8 cellular contexts compared by ENCODE assay signal in the genomic region with DNA sequence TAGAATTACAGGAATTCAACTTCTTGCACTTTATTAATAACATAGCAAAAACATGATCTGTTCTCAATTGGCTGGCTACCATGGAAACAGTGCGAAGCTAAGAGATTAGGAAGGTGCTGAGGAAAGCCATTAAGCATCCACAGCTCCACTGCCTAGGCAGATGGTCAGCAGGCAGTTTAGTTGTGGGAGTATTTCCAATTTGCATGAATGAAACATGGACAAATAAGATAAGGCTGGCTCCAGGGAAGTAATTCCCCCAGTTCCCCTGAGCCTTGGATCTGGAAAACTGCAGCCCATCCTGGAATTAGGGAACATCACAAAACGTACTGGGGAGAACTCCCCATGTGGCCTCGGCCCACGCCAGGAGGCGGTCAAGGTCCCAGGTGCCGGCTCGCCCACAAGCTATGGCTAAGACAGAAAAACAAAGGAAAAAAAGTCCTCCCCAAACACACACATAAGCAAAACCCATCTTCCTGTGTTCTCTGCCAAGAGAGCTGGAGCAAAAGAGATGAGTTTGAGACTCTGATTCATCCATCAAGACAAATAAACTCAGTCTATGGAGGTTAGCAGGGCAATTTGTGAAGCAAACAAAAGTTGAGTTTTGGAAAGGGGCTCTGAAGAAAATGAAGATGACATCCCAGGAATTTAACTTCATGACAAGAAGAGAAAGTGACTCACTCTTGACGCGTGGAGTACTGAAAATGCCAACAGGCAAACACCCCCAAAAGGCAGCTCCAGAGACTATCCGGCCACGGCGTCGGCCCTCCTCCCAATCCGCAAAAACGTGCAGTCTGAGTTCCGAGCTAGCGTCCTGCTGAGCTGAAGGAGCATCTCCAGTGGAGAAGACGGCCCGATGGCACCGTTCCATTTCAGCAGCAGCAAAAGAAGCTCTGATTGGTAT. TPM values are rescaled to one million over a fixed set of nuclear protein-coding genes. Genes with fewer than 3 reads are reported as not detected.
DNase-seq lines count a peak whose midpoint lies in the region; ATAC-seq and TF ChIP-seq lines count a peak whose summit lies in the region.

No MANE protein-coding gene starts in this region.

- no peaks in the 10 kb centered on the region for H3K9me2 ChIP-seq in Karpas-422 (replicated peaks; ENCODE audit: insufficient read depth, low read length)

- peak overlapping the region; percentile 5; the same call in 1 of the 2 replicates for H3K4me3 ChIP-seq in HFF-Myc (replicated peaks; ENCODE audit: low read depth, low read length)
- H3K4me3 ChIP-seq in cardiac fibroblast (replicated peaks in 1 of 2; ENCODE audit: low read depth in 2 of 2, low read length in 2 of 2), result peak overlapping the region in 1 of 2 donors; percentile 25
- H3K4me3 ChIP-seq in right lobe of liver, result no peak overlapping the region
- H3K4me3 ChIP-seq in thoracic aorta, result peak overlapping the region; percentile 25
- no peak overlapping the region for H3K4me3 ChIP-seq in Karpas-422 (ENCODE audit: low read length)

- peak; percentile 71 for DNase-seq in HFF-Myc (ENCODE audit: extremely low read depth, low read depth)
- peak; percentile 89 to 96 for DNase-seq in cardiac fibroblast (ENCODE audit: low read depth in 2 of 2)
- DNase-seq in right lobe of liver, result peak in 1 of 3 donors; percentile 39
- no peak for DNase-seq in thoracic aorta (ENCODE audit: low spot score)
- DNase-seq in Karpas-422, result no peak

- peak; percentile 57 to 74 (median 66) for ATAC-seq in right lobe of liver
- ATAC-seq in thoracic aorta (ENCODE audit: insufficient number of reproducible peaks, low FRiP score, low read depth), result no peak
- no peak for ATAC-seq in GM21619 (IDR thresholded peaks at IDR 0.05; ENCODE audit: unreplicated experiment)
- ATAC-seq in GM18520 (IDR thresholded peaks at IDR 0.05; ENCODE audit: unreplicated experiment), result no peak
- no peak for ATAC-seq in HG03108 (IDR thresholded peaks at IDR 0.05; ENCODE audit: unreplicated experiment)

- no peak overlapping the region for H3K9ac ChIP-seq in Karpas-422 (ENCODE audit: low read length)

- no peak for TF ChIP-seq POLR2A in right lobe of liver (IDR thresholded peaks at IDR 0.05)

- no peaks in the 10 kb centered on the region for H3K9me3 ChIP-seq in right lobe of liver
- H3K9me3 ChIP-seq in thoracic aorta, result no peaks in the 10 kb centered on the region
- no peaks in the 10 kb centered on the region for H3K9me3 ChIP-seq in Karpas-422 (ENCODE audit: low read length)

- TF ChIP-seq CTCF in HFF-Myc (IDR thresholded peaks at IDR 0.05; ENCODE audit: low read depth, low read length, missing control alignments) (no peak), cardiac fibroblast (IDR thresholded peaks at IDR 0.05; ENCODE audit: low read depth, low read length) (no peak), right lobe of liver (IDR thresholded peaks at IDR 0.05) (no peak), thoracic aorta (IDR thresholded peaks at IDR 0.05) (no peak)

- WGBS in right lobe of liver (ENCODE audit: insufficient coverage, low coverage, low lambda C conversion rate, missing lambda C conversion rate), result 47% methylated on average over 7 of the region's 20 CpGs

- H3K27me3 ChIP-seq in right lobe of liver (no peaks in the 10 kb centered on the region), thoracic aorta (replicated peaks; ENCODE audit: insufficient read depth) (no peaks in the 10 kb centered on the region), Karpas-422 (ENCODE audit: low read length) (no peaks in the 10 kb centered on the region)

- no peaks in the 10 kb centered on the region for H4K20me1 ChIP-seq in Karpas-422 (ENCODE audit: insufficient read depth, low read depth, low read length)

- H3K27ac ChIP-seq in right lobe of liver (peak overlapping the region; percentile 24 to 40 (median 34)), thoracic aorta (peak overlapping the region; percentile 88 to 97), Karpas-422 (ENCODE audit: low read length) (no peak overlapping the region)

- H3K4me1 ChIP-seq in right lobe of liver (no peaks in the 10 kb centered on the region), thoracic aorta (ENCODE audit: control insufficient read depth in 1 of 2, low read depth in 2 of 2) (peaks cover 75 to 95% of the 10 kb centered on the region in 2 donors), Karpas-422 (ENCODE audit: low read length) (no peaks in the 10 kb centered on the region)

- H3K36me3 ChIP-seq in right lobe of liver, result no peaks in the 10 kb centered on the region
- H3K36me3 ChIP-seq in thoracic aorta, result no peaks in the 10 kb centered on the region
- no peaks in the 10 kb centered on the region for H3K36me3 ChIP-seq in Karpas-422 (ENCODE audit: insufficient read depth, low read length)

- H2AFZ ChIP-seq in Karpas-422 (ENCODE audit: low read length), result no peak overlapping the region

- H3K79me2 ChIP-seq in Karpas-422 (ENCODE audit: low read length), result no peaks in the 10 kb centered on the region

- intact Hi-C loops in right lobe of liver (cut with DNase I), result no loop called here

- H3K4me2 ChIP-seq in Karpas-422 (ENCODE audit: low read depth, low read length, poor library complexity, severe bottlenecking), result no peak overlapping the region

RNA-seq across cellular contexts. Expression of gene IGFBP7, which starts 45.1 kb away (rescaled TPM):
- total RNA-seq in right lobe of liver (100 to 1,000 TPM in 5 of 6 experiments, 10 to 100 TPM in 1; 46.2 to 347 (median 163) TPM), thoracic aorta (1,000 to 10,000 TPM; 4,453 to 6,615 TPM)
- not detected in 2 replicates for total RNA-seq in Karpas-422 (2014; rRNA removed; shearing (Covaris generic); ENCODE audit: low replicate concordance)

Comparison
In these comparisons a context has a peak if more than half of its experiments do, and no peak if none do; other contexts are left out.
1. DNase-seq: peak in HFF-Myc (single experiment) and cardiac fibroblast (2 of 2); none in thoracic aorta (single experiment) and Karpas-422 (single experiment).
2. H3K4me3 ChIP-seq: peak in HFF-Myc (single experiment) and thoracic aorta (single experiment); none in right lobe of liver (0 of 3) and Karpas-422 (single experiment).
3. ATAC-seq: peak in right lobe of liver (4 of 4); none in thoracic aorta (single experiment), GM21619 (single experiment), GM18520 (single experiment) and HG03108 (single experiment).
4. RNA of gene IGFBP7, which starts 45.1 kb away (total RNA-seq): 4,453 to 6,615 TPM in thoracic aorta and 46.2 to 347 TPM in right lobe of liver; not detected in Karpas-422; every median in the first group is over 10 times any median in the second.